Comparison of ENCODE assay signal across 15 cellular contexts in genomic region chr10:26446258-26446657, GRCh38. TPM values are rescaled to one million over a fixed set of nuclear protein-coding genes. Genes with fewer than 3 reads are reported as not detected.
DNase-seq lines count a peak whose midpoint lies in the region; ATAC-seq and TF ChIP-seq lines count a peak whose summit lies in the region.
"Had no signal": no experiment of that assay in that cellular context is flagged by ENCODE, and none has a peak within 500 bp of the region (broad histone marks: within the 10 kb centered on the region; RNA-seq: fewer than 3 reads in every experiment).

No MANE protein-coding gene starts in this region.

- peaks cover 0 to 2% (median 0%) of the 10 kb centered on the region in 5 donors for H3K9me3 Mint-ChIP-seq in CD8-positive, alpha-beta memory T cell

- peaks cover 10 to 49% (median 19%) of the 10 kb centered on the region in 3 donors for H3K36me3 Mint-ChIP-seq in CD8-positive, alpha-beta memory T cell

- no peak overlapping the region for H3K9ac ChIP-seq in OCI-LY1 (ENCODE audit: low read length)
- H3K9ac ChIP-seq in adipocyte (ENCODE audit: low read length), result peak overlapping the region; percentile 17

- H3K27me3 Mint-ChIP-seq in CD8-positive, alpha-beta memory T cell, result peaks cover 0 to 6% of the 10 kb centered on the region in 2 donors

- CTCF ChIA-PET in CD8-positive, alpha-beta memory T cell (lab: Charles Lee), result no interaction called here

- H3K36me3 ChIP-seq in CD8-positive, alpha-beta memory T cell (ENCODE audit: insufficient read depth, low read length), result no peaks in the 10 kb centered on the region
- H3K36me3 ChIP-seq in OCI-LY1 (ENCODE audit: insufficient read depth, low read length), result peaks cover 72% of the 10 kb centered on the region
- H3K36me3 ChIP-seq in adipocyte (ENCODE audit: control insufficient read depth, insufficient read depth, low read length, severe bottlenecking), result peaks cover 44% of the 10 kb centered on the region
- H3K36me3 ChIP-seq in spleen, result peaks cover 0 to 9% (median 0%) of the 10 kb centered on the region in 6 donors
- H3K36me3 ChIP-seq: cardiac muscle cell had no signal

- H3K9me2 ChIP-seq in OCI-LY1 (ENCODE audit: low read depth, low read length), result no peaks in the 10 kb centered on the region

- no peak overlapping the region; the same call in 1 of the 2 replicates for H3K4me2 ChIP-seq in OCI-LY1 (ENCODE audit: low read length)

- H3K79me2 ChIP-seq in OCI-LY1 (ENCODE audit: insufficient read depth, low read length), result peaks cover 84% of the 10 kb centered on the region

- peaks cover 4% of the 10 kb centered on the region; the same call in 1 of the 2 replicates for H3F3A ChIP-seq in OCI-LY1 (ENCODE audit: insufficient read depth, low read length)

- H3K9me3 ChIP-seq in CD8-positive, alpha-beta memory T cell (ENCODE audit: low read length), result no peaks in the 10 kb centered on the region
- H3K9me3 ChIP-seq in OCI-LY1 (ENCODE audit: low read length) (no peaks in the 10 kb centered on the region), adipocyte (ENCODE audit: control insufficient read depth, low read length) (no peaks in the 10 kb centered on the region), spleen (no peaks in the 10 kb centered on the region)
- H3K9me3 ChIP-seq: testis had no signal

- peak overlapping the region; percentile 42 to 83 (median 54) for H3K4me3 Mint-ChIP-seq in CD8-positive, alpha-beta memory T cell

- intact Hi-C loops in spleen (cut with DNase I; ENCODE audit: low total_unique reads), result no loop called here

- no peak for TF ChIP-seq POLR2A in spleen (IDR thresholded peaks at IDR 0.05)

- no peak for DNase-seq in CD8-positive, alpha-beta memory T cell
- DNase-seq in adipocyte (ENCODE audit: low read depth) (no peak), spleen (no peak), cerebellar cortex (ENCODE audit: low spot score) (no peak)
- no peak for DNase-seq in central memory CD4-positive, alpha-beta T cell
- DNase-seq: activated effector memory CD4-positive, alpha-beta T cell treated with anti-CD3 and anti-CD28 coated beads, Interleukin-2, amount 50 U/mL, for 16 hours; C1 segment of cervical spinal cord; EL; midbrain; NCI-H187 treated with DMSO at 0.1 percent for 48 hours; NCI-H526; testis had no signal

- no peak for ATAC-seq in HG03378 (IDR thresholded peaks at IDR 0.05; ENCODE audit: unreplicated experiment)

- no peak for TF ChIP-seq CTCF in OCI-LY1 (IDR thresholded peaks at IDR 0.05; ENCODE audit: low read length)
- TF ChIP-seq CTCF in spleen (IDR thresholded peaks at IDR 0.05 in 8 of 11, conservative IDR thresholded peaks at IDR 0.05 in 3 of 11), result no peak

- WGBS in spleen, 5 donors, result 41 to 69% (median 55%) methylated on average over 5 of the region's 5 CpGs

- H3K27ac Mint-ChIP-seq in CD8-positive, alpha-beta memory T cell, result peak overlapping the region; percentile 87 to 98 (median 94)

- H3K27me3 ChIP-seq in CD8-positive, alpha-beta memory T cell (ENCODE audit: insufficient read depth, low read length, poor library complexity, severe bottlenecking), result no peaks in the 10 kb centered on the region
- no peaks in the 10 kb centered on the region for H3K27me3 ChIP-seq in OCI-LY1 (ENCODE audit: insufficient read depth, low read length)
- no peaks in the 10 kb centered on the region for H3K27me3 ChIP-seq in adipocyte (replicated peaks; ENCODE audit: control insufficient read depth, insufficient read depth, low read length)
- H3K27me3 ChIP-seq in spleen (replicated peaks in 1 of 7), result no peaks in the 10 kb centered on the region
- H3K27me3 ChIP-seq: testis had no signal

- H3K4me3 ChIP-seq in CD8-positive, alpha-beta memory T cell (ENCODE audit: low read length), result no peak overlapping the region
- H3K4me3 ChIP-seq in OCI-LY1 (ENCODE audit: low read depth, low read length, poor library complexity, severe bottlenecking) (no peak overlapping the region), adipocyte (ENCODE audit: low read length) (no peak overlapping the region), spleen (peak overlapping the region in 1 of 8 donors; percentile 11)
- H3K4me3 ChIP-seq: cardiac muscle cell, testis had no signal

- no peaks in the 10 kb centered on the region for H4K20me1 ChIP-seq in OCI-LY1 (ENCODE audit: insufficient read depth, low read length)

- H2AFZ ChIP-seq in OCI-LY1 (ENCODE audit: low read length), result no peak overlapping the region

- POLR2A ChIA-PET in CD8-positive, alpha-beta memory T cell (lab: Charles Lee), result interaction anchor here (0.6 to 1.3 kb wide), 3 partner anchors 21 to 43 kb away, joined by 3 read pairs; no protein-coding TSS in a partner anchor

- peaks cover 80 to 94% (median 92%) of the 10 kb centered on the region in 3 donors for H3K4me1 Mint-ChIP-seq in CD8-positive, alpha-beta memory T cell

- H3K4me1 ChIP-seq in CD8-positive, alpha-beta memory T cell (ENCODE audit: insufficient read depth, low read length), result peaks cover 81% of the 10 kb centered on the region
- H3K4me1 ChIP-seq in OCI-LY1 (ENCODE audit: insufficient read depth, low read length, severe bottlenecking) (peaks cover 89% of the 10 kb centered on the region), adipocyte (ENCODE audit: control insufficient read depth, insufficient read depth, low read length) (peaks cover 23% of the 10 kb centered on the region), spleen (peaks cover 15 to 100% (median 58%) of the 10 kb centered on the region in 6 donors)
- H3K4me1 ChIP-seq: testis had no signal

- no peak overlapping the region for H3K27ac ChIP-seq in CD8-positive, alpha-beta memory T cell (ENCODE audit: low read depth, low read length)
- H3K27ac ChIP-seq in OCI-LY1 (ENCODE audit: low read depth, low read length, poor library complexity, severe bottlenecking) (peak overlapping the region; percentile 97), spleen (peak overlapping the region; percentile 53 to 99 (median 80))
- H3K27ac ChIP-seq: cardiac muscle cell, testis had no signal

RNA-seq across cellular contexts. Expression of gene APBB1IP, which starts 8.1 kb away (rescaled TPM):
- 10 to 100 TPM; 47.7 to 48.9 TPM for total RNA-seq in CD8-positive, alpha-beta memory T cell
- 72.3 TPM for polyA plus RNA-seq in CD8-positive, alpha-beta memory T cell
- total RNA-seq in spleen, result 100 to 1,000 TPM in 1 of 7 donors, 10 to 100 TPM in 6; 67.8 to 136 (median 84.6) TPM
- 10 to 100 TPM; 19.7 to 24.9 (median 21.8) TPM for polyA plus RNA-seq in spleen
- total RNA-seq: cardiac muscle cell had no signal
- polyA plus RNA-seq: cardiac muscle cell had no signal
